Comparison of ENCODE assay signal across 26 cellular contexts in the genomic region with DNA sequence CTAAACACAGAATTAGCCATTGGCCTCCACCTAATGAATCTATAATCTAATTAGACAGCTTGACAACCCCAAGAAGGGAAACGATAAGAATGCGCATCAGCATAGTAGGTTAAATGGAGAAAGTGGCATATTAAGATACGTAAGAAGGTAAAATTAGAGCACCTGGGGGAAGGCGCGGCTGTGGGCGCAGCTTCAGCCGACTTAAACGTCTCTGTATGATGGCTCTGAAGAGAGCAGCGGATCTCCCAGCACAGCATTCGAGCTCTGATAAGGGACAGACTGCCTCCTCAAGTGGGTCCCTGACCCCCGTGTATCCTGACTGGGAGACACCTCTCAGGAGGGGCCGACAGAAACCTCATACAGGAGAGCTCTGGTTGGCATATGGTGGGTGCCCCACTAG.
"Had no signal": no experiment of that assay in that cellular context is flagged by ENCODE, and none has a peak within 500 bp of the region (broad histone marks: within the 10 kb centered on the region; RNA-seq: fewer than 3 reads in every experiment).

No MANE protein-coding gene starts in this region.

- H3K36me3 ChIP-seq: stomach, suprapubic skin, thoracic aorta, thyroid gland, tibial artery, tibial nerve, transverse colon, upper lobe of left lung, upper lobe of right lung, uterus, vagina had no signal

- H3K4me3 ChIP-seq: stomach, suprapubic skin, testis, thoracic aorta, thyroid gland, tibial artery, tibial nerve, transverse colon, upper lobe of left lung, upper lobe of right lung, uterus, vagina had no signal

- H3K27ac ChIP-seq: stomach, suprapubic skin, testis, thoracic aorta, thyroid gland, tibial artery, tibial nerve, transverse colon, upper lobe of left lung, upper lobe of right lung, uterus, vagina had no signal

- H3K27me3 ChIP-seq: stomach, suprapubic skin, testis, thyroid gland, tibial artery, tibial nerve, transverse colon, upper lobe of left lung, upper lobe of right lung, uterus, vagina had no signal

- H3K4me1 ChIP-seq: stomach, suprapubic skin, testis, thyroid gland, tibial artery, tibial nerve, transverse colon, upper lobe of left lung, upper lobe of right lung, uterus, vagina had no signal

- DNase-seq: stimulated activated CD4-positive, alpha-beta T cell treated with anti-CD3 and anti-CD28 coated beads, Interleukin-2, amount 100 ng/mL, for 48 hours; stimulated activated CD4-positive, alpha-beta T cell treated with anti-CD3 and anti-CD28 coated beads, Interleukin-4, amount 100 ng/mL, for 1 hour; stimulated activated CD4-positive, alpha-beta T cell treated with anti-CD3 and anti-CD28 coated beads, Interleukin-4, amount 100 ng/mL, for 24 hours; stimulated activated CD4-positive, alpha-beta T cell treated with anti-CD3 and anti-CD28 coated beads, Interleukin-4, amount 100 ng/mL, for 4 hours; stimulated activated CD8-positive, alpha-beta memory T cell treated with anti-CD3 and anti-CD28 coated beads, Interleukin-4, amount 100 ng/mL, for 48 hours; stimulated activated naive B cell treated with anti-CD40 and anti-IgM and Interleukin-4, amounts not matched to agents 10 μg/mL and 1 μg/mL and 100 μg/mL, for 72 hours; stimulated activated naive CD4-positive, alpha-beta T cell; stimulated activated naive CD4-positive, alpha-beta T cell treated with Interleukin-2 at 50 U/mL for 16 hours; stimulated activated naive CD8-positive, alpha-beta T cell treated with anti-CD3 and anti-CD28 coated beads, Interleukin-15, amount 100 ng/mL, for 72 hours; stimulated activated naive CD8-positive, alpha-beta T cell treated with anti-CD3 and anti-CD28 coated beads, Interleukin-15, Interleukin-2, amounts not matched to agents 100 U/mL and 50 U/mL, for 24 hours; stomach; substantia nigra; testis; thyroid gland; tibial artery; transverse colon; trophoblast cell; upper lobe of right lung; uterus had no signal

- H3K9me3 ChIP-seq: stomach, suprapubic skin, testis, thoracic aorta, thyroid gland, tibial artery, transverse colon, upper lobe of right lung, uterus, vagina had no signal

- ATAC-seq: stimulated activated effector memory CD8-positive, alpha-beta T cell treated with anti-CD3 and anti-CD28 coated beads, Interleukin-12 subunit alpha, Interleukin-12 subunit beta, amount 100 ng/mL, for 72 hours; stimulated activated memory B cell treated with anti-CD40 and anti-IgM and Interleukin-4, amounts not matched to agents 10 μg/mL and 1 μg/mL and 100 μg/mL, for 72 hours; stimulated activated naive B cell treated with anti-CD40 and anti-IgM and Interleukin-4, amounts not matched to agents 10 μg/mL and 1 μg/mL and 100 μg/mL, for 72 hours; stimulated activated naive CD8-positive, alpha-beta T cell treated with anti-CD3 and anti-CD28 coated beads, Interleukin-15, amount 100 ng/mL, for 72 hours; stimulated activated naive CD8-positive, alpha-beta T cell treated with anti-CD3 and anti-CD28 coated beads, Interleukin-15, Interleukin-2, amounts not matched to agents 100 U/mL and 50 U/mL, for 24 hours; upper lobe of right lung had no signal
